In genomic region chr17:65005858-65006257, GRCh38 we compare ENCODE assay signal across 27 cellular contexts. TPM values are rescaled to one million over a fixed set of nuclear protein-coding genes. Genes with fewer than 3 reads are reported as not detected.
DNase-seq lines count a peak whose midpoint lies in the region; ATAC-seq and TF ChIP-seq lines count a peak whose summit lies in the region.
"Had no signal": no experiment of that assay in that cellular context is flagged by ENCODE, and none has a peak within 500 bp of the region (broad histone marks: within the 10 kb centered on the region; RNA-seq: fewer than 3 reads in every experiment).

No MANE protein-coding gene starts in this region.

- H3K79me2 ChIP-seq in DOHH2 (ENCODE audit: control insufficient read depth, low read length) (peaks cover 69% of the 10 kb centered on the region), SK-N-SH (ENCODE audit: insufficient read depth) (peaks cover 30% of the 10 kb centered on the region)

- H2AFZ ChIP-seq in SK-N-SH (ENCODE audit: low read depth): no peak overlapping the region
- H2AFZ ChIP-seq: parathyroid adenoma had no signal

- POLR2A ChIA-PET in SK-N-SH (lab: Yijun Ruan, JAX): interaction anchor here (0.6 kb wide), 1 partner anchor 1956 kb away, joined by 3 read pairs; no protein-coding TSS in a partner anchor

- H3K4me3 ChIP-seq in DOHH2 (ENCODE audit: low read length) (peak overlapping the region; percentile 56), neutrophil (ENCODE audit: low read depth in 1 of 2, low read length in 1 of 2) (no peak overlapping the region), SK-N-SH (ENCODE audit: low read depth in 2 of 2, low read length in 1 of 2) (no peak overlapping the region)
- H3K4me3 ChIP-seq: body of pancreas, lower lobe of right lung, right atrium auricular region, smooth muscle cell, upper lobe of right lung had no signal

- peaks cover 45% of the 10 kb centered on the region for H3K36me3 ChIP-seq in DOHH2 (ENCODE audit: control insufficient read depth, low read length)
- H3K36me3 ChIP-seq in neutrophil: peaks cover 15% of the 10 kb centered on the region
- no peaks in the 10 kb centered on the region for H3K36me3 ChIP-seq in SK-N-SH (replicated peaks in 1 of 2; ENCODE audit: control insufficient read depth in 1 of 2, insufficient read depth in 2 of 2, low read length in 1 of 2)
- H3K36me3 ChIP-seq: right atrium auricular region, upper lobe of right lung had no signal

- H3K27me3 ChIP-seq in DOHH2 (ENCODE audit: control insufficient read depth, low read length): no peaks in the 10 kb centered on the region
- H3K27me3 ChIP-seq in neutrophil: no peaks in the 10 kb centered on the region
- no peaks in the 10 kb centered on the region for H3K27me3 ChIP-seq in SK-N-SH (ENCODE audit: insufficient read depth)
- H3K27me3 ChIP-seq: body of pancreas, right atrium auricular region, upper lobe of right lung had no signal

- TF ChIP-seq CTCF in DOHH2 (IDR thresholded peaks at IDR 0.05; ENCODE audit: low read depth, low read length, poor library complexity, severe bottlenecking) (no peak), neutrophil (IDR thresholded peaks at IDR 0.05) (no peak), SK-N-SH (IDR thresholded peaks at IDR 0.05) (no peak)

- TF ChIP-seq RAD21 in SK-N-SH (IDR thresholded peaks at IDR 0.05; ENCODE audit: low read length): no peak

- H3K27ac ChIP-seq in DOHH2 (ENCODE audit: low read depth, low read length): peak overlapping the region; percentile 88
- H3K27ac ChIP-seq in angular gyrus (ENCODE audit: low read depth, low read length): peak overlapping the region; percentile 11
- peak overlapping the region; percentile 7 for H3K27ac ChIP-seq in neutrophil
- no peak overlapping the region for H3K27ac ChIP-seq in SK-N-SH (ENCODE audit: low read depth in 2 of 2, low read length in 1 of 2)
- H3K27ac ChIP-seq: body of pancreas, C4-2B, HL-60, lower lobe of right lung, parathyroid adenoma, right atrium auricular region, RWPE1, upper lobe of right lung had no signal

- no peaks in the 10 kb centered on the region for H3K9me3 ChIP-seq in DOHH2 (ENCODE audit: control insufficient read depth, insufficient read depth, low read length)
- H3K9me3 ChIP-seq in neutrophil: no peaks in the 10 kb centered on the region
- no peaks in the 10 kb centered on the region for H3K9me3 ChIP-seq in SK-N-SH
- H3K9me3 ChIP-seq: body of pancreas, lower lobe of right lung, right atrium auricular region, upper lobe of right lung had no signal

- CTCF ChIA-PET in SK-N-SH (lab: Yijun Ruan, JAX): interaction anchor here (1.5 to 2.2 kb wide), 2 partner anchors 11 to 131 kb away, joined by 3 to 7 read pairs; partner anchors contain the start of gene RGS9

- H3K9ac ChIP-seq in SK-N-SH: no peak overlapping the region
- H3K9ac ChIP-seq: parathyroid adenoma had no signal

- ATAC-seq in GM18868 (IDR thresholded peaks at IDR 0.05; ENCODE audit: unreplicated experiment) (peak; percentile 48), HG02763 (IDR thresholded peaks at IDR 0.05; ENCODE audit: unreplicated experiment) (no peak)
- ATAC-seq: body of pancreas, lower lobe of right lung, upper lobe of right lung had no signal

- H3K4me2 ChIP-seq in DOHH2 (ENCODE audit: low read length) (peak overlapping the region; percentile 64), SK-N-SH (no peak overlapping the region)
- H3K4me2 ChIP-seq: smooth muscle cell had no signal

- H4K20me1 ChIP-seq in DOHH2 (ENCODE audit: control insufficient read depth, insufficient read depth, low read depth, low read length) (no peaks in the 10 kb centered on the region), SK-N-SH (ENCODE audit: insufficient read depth) (peaks cover 3% of the 10 kb centered on the region; the same call in 1 of the 2 replicates)

- H3K4me1 ChIP-seq in DOHH2 (ENCODE audit: control insufficient read depth, low read length) (peaks cover 99% of the 10 kb centered on the region), neutrophil (ENCODE audit: control insufficient read depth in 1 of 2, insufficient read depth in 1 of 2, low read depth in 1 of 2, low read length in 1 of 2) (no peaks in the 10 kb centered on the region), SK-N-SH (ENCODE audit: control insufficient read depth in 1 of 2, insufficient read depth in 2 of 2, low read depth in 1 of 2, low read length in 1 of 2) (peaks cover 0 to 5% of the 10 kb centered on the region in 2 experiments; a peak in 1 of 4 replicates)
- H3K4me1 ChIP-seq: body of pancreas, parathyroid adenoma had no signal

- WGBS in SK-N-SH (ENCODE audit: low lambda C conversion rate): 98% methylated on average over 6 of the region's 6 CpGs

- H3K9me2 ChIP-seq in DOHH2 (replicated peaks; ENCODE audit: control insufficient read depth, low read length): no peaks in the 10 kb centered on the region
- H3K9me2 ChIP-seq in SK-N-SH: no peaks in the 10 kb centered on the region

- no peak for TF ChIP-seq EP300 in SK-N-SH (IDR thresholded peaks at IDR 0.05; ENCODE audit: borderline replicate concordance in 1 of 2, low read depth in 1 of 2, low read length in 1 of 2)

- DNase-seq in SW 1271 (lab: John Stamatoyannopoulos, UW) (no peak), C1 segment of cervical spinal cord (lab: John Stamatoyannopoulos, UW) (no peak), SK-N-SH (no peak)
- DNase-seq: ACHN; activated CD4-positive, alpha-beta T cell treated with anti-CD3 and anti-CD28 coated beads for 48 hours; activated gamma-delta T cell; activated T-cell treated with anti-CD3 and anti-CD28 coated beads, Interleukin-2, amount 50 U/mL, for 1 hour; body of pancreas; cerebellar nuclear complex; EL; glutamatergic neuron; lower lobe of right lung; NCI-H1436; NCI-H748 treated with DMSO at 0.1 percent for 48 hours; stimulated activated CD4-positive, alpha-beta T cell treated with anti-CD3 and anti-CD28 coated beads, Interleukin-2, amount 100 ng/mL, for 24 hours; upper lobe of right lung had no signal

- H3F3A ChIP-seq in DOHH2 (ENCODE audit: control insufficient read depth, insufficient read depth): peaks cover 77% of the 10 kb centered on the region
- H3F3A ChIP-seq in SK-N-SH (replicated peaks; ENCODE audit: insufficient read depth): no peaks in the 10 kb centered on the region

TF ChIP-seq in SK-N-SH, 30 proteins besides CTCF, POLR2A, EP300 and RAD21:
- TF ChIP-seq RCOR1 (IDR thresholded peaks at IDR 0.05; ENCODE audit: low read length) (no peak), CHD2 (IDR thresholded peaks at IDR 0.05; ENCODE audit: low read length, partially characterized antibody) (no peak), POLR2AphosphoS5 (IDR thresholded peaks at IDR 0.05; ENCODE audit: low read depth, low read length) (no peak), FOSL2 (IDR thresholded peaks at IDR 0.05; ENCODE audit: borderline replicate concordance, low read depth) (no peak), ZBTB33 (IDR thresholded peaks at IDR 0.05; ENCODE audit: borderline replicate concordance, low read depth) (no peak), MXI1 (IDR thresholded peaks at IDR 0.05; ENCODE audit: low read depth, low read length) (no peak), YY1 (IDR thresholded peaks at IDR 0.05; ENCODE audit: low read depth) (no peak), ELF1 (IDR thresholded peaks at IDR 0.05) (no peak), GATA2 (CRISPR knock-in tag; IDR thresholded peaks at IDR 0.05) (no peak), IRF3 (IDR thresholded peaks at IDR 0.05; ENCODE audit: low read depth, low read length) (no peak), NRF1 (IDR thresholded peaks at IDR 0.05; ENCODE audit: low read depth, low read length) (no peak)
- TF ChIP-seq, protein P1, sequence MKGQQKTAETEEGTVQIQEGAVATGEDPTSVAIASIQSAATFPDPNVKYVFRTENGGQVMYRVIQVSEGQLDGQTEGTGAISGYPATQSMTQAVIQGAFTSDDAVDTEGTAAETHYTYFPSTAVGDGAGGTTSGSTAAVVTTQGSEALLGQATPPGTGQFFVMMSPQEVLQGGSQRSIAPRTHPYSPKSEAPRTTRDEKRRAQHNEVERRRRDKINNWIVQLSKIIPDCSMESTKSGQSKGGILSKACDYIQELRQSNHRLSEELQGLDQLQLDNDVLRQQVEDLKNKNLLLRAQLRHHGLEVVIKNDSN (IDR thresholded peaks at IDR 0.05; ENCODE audit: borderline replicate concordance, low read depth): no peak

RNA-seq across cellular contexts. Expression of gene GNA13, which starts 50.7 kb away (rescaled TPM):
- polyA plus RNA-seq in SK-N-SH (2012; rRNA removed): 14.5 and 19.0 TPM in 2 replicates
- 23.4 and 24.8 TPM in 2 replicates for polyA plus RNA-seq in SK-N-SH (2012; cell fraction: cytosol; rRNA removed)
- polyA plus RNA-seq in SK-N-SH (2012; cell fraction: nucleus; rRNA removed): 6.3 and 13.2 TPM in 2 replicates

Comparison
In these comparisons a context has a peak if more than half of its experiments do, and no peak if none do; other contexts are left out.
1. H3K27ac ChIP-seq: peak in DOHH2 (single experiment), angular gyrus (single experiment) and neutrophil (single experiment); none in SK-N-SH (0 of 2).